Comparison of ENCODE assay signal across 2 cellular contexts in the genomic region with DNA sequence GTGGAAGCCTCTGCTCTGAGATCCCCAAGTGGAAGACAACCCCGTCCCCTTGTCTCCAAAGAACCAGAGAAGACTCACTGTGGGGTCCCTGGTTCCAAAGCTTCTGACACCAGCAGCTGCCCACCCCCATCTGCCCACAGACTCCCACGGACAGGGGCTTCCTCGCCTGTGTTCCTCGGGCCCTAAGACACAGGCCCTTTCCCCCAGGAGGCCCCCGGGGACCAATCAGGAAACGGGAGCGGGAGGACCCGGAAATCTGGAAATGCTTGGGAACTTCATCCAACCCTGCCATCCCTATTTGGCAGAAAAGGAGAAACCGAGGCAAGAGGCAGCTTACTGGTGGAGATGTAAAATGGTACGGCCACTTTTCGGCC.
TF ChIP-seq lines count a peak whose summit lies in the region.

No MANE protein-coding gene starts in this region.

TF ChIP-seq in SK-N-SH, 30 proteins besides CTCF, POLR2A, EP300 and RAD21 (continued from another document):
- TF ChIP-seq, protein P1, sequence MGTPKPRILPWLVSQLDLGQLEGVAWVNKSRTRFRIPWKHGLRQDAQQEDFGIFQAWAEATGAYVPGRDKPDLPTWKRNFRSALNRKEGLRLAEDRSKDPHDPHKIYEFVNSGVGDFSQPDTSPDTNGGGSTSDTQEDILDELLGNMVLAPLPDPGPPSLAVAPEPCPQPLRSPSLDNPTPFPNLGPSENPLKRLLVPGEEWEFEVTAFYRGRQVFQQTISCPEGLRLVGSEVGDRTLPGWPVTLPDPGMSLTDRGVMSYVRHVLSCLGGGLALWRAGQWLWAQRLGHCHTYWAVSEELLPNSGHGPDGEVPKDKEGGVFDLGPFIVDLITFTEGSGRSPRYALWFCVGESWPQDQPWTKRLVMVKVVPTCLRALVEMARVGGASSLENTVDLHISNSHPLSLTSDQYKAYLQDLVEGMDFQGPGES (IDR thresholded peaks at IDR 0.05; ENCODE audit: low read depth, low read length) = no peak
- TF ChIP-seq TAF1 (IDR thresholded peaks at IDR 0.05; ENCODE audit: borderline replicate concordance, low read depth, low read length) (no peak), GATA2 (CRISPR knock-in tag; IDR thresholded peaks at IDR 0.05) (no peak), POLR2AphosphoS5 (IDR thresholded peaks at IDR 0.05; ENCODE audit: low read depth, low read length) (no peak), EZH2phosphoT487 (IDR thresholded peaks at IDR 0.05; ENCODE audit: borderline replicate concordance, low read depth) (no peak), CHD2 (IDR thresholded peaks at IDR 0.05; ENCODE audit: low read length, partially characterized antibody) (no peak), FOSL2 (IDR thresholded peaks at IDR 0.05; ENCODE audit: borderline replicate concordance, low read depth) (no peak), JUND (IDR thresholded peaks at IDR 0.05) (no peak)
- TF ChIP-seq, protein P2, sequence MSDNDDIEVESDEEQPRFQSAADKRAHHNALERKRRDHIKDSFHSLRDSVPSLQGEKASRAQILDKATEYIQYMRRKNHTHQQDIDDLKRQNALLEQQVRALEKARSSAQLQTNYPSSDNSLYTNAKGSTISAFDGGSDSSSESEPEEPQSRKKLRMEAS (IDR thresholded peaks at IDR 0.05; ENCODE audit: low read depth) = no peak
- TF ChIP-seq, protein P3, sequence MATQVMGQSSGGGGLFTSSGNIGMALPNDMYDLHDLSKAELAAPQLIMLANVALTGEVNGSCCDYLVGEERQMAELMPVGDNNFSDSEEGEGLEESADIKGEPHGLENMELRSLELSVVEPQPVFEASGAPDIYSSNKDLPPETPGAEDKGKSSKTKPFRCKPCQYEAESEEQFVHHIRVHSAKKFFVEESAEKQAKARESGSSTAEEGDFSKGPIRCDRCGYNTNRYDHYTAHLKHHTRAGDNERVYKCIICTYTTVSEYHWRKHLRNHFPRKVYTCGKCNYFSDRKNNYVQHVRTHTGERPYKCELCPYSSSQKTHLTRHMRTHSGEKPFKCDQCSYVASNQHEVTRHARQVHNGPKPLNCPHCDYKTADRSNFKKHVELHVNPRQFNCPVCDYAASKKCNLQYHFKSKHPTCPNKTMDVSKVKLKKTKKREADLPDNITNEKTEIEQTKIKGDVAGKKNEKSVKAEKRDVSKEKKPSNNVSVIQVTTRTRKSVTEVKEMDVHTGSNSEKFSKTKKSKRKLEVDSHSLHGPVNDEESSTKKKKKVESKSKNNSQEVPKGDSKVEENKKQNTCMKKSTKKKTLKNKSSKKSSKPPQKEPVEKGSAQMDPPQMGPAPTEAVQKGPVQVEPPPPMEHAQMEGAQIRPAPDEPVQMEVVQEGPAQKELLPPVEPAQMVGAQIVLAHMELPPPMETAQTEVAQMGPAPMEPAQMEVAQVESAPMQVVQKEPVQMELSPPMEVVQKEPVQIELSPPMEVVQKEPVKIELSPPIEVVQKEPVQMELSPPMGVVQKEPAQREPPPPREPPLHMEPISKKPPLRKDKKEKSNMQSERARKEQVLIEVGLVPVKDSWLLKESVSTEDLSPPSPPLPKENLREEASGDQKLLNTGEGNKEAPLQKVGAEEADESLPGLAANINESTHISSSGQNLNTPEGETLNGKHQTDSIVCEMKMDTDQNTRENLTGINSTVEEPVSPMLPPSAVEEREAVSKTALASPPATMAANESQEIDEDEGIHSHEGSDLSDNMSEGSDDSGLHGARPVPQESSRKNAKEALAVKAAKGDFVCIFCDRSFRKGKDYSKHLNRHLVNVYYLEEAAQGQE (IDR thresholded peaks at IDR 0.05; ENCODE audit: low read depth, low read length) = no peak

TF ChIP-seq in SK-N-SH treated with all-trans-retinoic acid at 6 μM for 48 hours, 23 proteins besides CTCF, POLR2A, EP300 and RAD21 (continued from another document):
- no peak for TF ChIP-seq ZNF565 (CRISPR knock-in tag; conservative IDR thresholded peaks at IDR 0.05; ENCODE audit: low read depth)
- no peak for TF ChIP-seq ESRRG (CRISPR knock-in tag; IDR thresholded peaks at IDR 0.05)
- no peak for TF ChIP-seq ZFP3 (CRISPR knock-in tag; IDR thresholded peaks at IDR 0.05)
- TF ChIP-seq ZFP30 (CRISPR knock-in tag; IDR thresholded peaks at IDR 0.05) = no peak
- no peak for TF ChIP-seq CSDC2 (CRISPR knock-in tag; IDR thresholded peaks at IDR 0.05)
- no peak for TF ChIP-seq BACH2 (CRISPR knock-in tag; IDR thresholded peaks at IDR 0.05; ENCODE audit: borderline replicate concordance)
- TF ChIP-seq, protein P4, sequence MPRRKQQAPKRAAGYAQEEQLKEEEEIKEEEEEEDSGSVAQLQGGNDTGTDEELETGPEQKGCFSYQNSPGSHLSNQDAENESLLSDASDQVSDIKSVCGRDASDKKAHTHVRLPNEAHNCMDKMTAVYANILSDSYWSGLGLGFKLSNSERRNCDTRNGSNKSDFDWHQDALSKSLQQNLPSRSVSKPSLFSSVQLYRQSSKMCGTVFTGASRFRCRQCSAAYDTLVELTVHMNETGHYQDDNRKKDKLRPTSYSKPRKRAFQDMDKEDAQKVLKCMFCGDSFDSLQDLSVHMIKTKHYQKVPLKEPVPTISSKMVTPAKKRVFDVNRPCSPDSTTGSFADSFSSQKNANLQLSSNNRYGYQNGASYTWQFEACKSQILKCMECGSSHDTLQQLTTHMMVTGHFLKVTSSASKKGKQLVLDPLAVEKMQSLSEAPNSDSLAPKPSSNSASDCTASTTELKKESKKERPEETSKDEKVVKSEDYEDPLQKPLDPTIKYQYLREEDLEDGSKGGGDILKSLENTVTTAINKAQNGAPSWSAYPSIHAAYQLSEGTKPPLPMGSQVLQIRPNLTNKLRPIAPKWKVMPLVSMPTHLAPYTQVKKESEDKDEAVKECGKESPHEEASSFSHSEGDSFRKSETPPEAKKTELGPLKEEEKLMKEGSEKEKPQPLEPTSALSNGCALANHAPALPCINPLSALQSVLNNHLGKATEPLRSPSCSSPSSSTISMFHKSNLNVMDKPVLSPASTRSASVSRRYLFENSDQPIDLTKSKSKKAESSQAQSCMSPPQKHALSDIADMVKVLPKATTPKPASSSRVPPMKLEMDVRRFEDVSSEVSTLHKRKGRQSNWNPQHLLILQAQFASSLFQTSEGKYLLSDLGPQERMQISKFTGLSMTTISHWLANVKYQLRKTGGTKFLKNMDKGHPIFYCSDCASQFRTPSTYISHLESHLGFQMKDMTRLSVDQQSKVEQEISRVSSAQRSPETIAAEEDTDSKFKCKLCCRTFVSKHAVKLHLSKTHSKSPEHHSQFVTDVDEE (CRISPR knock-in tag; IDR thresholded peaks at IDR 0.05) = no peak
- no peak for TF ChIP-seq GLIS3 (CRISPR knock-in tag; IDR thresholded peaks at IDR 0.05)
- no peak for TF ChIP-seq OSR1 (CRISPR knock-in tag; IDR thresholded peaks at IDR 0.05)
- TF ChIP-seq PPARA (CRISPR knock-in tag; IDR thresholded peaks at IDR 0.05; ENCODE audit: borderline replicate concordance) = no peak
